In the genomic region with DNA sequence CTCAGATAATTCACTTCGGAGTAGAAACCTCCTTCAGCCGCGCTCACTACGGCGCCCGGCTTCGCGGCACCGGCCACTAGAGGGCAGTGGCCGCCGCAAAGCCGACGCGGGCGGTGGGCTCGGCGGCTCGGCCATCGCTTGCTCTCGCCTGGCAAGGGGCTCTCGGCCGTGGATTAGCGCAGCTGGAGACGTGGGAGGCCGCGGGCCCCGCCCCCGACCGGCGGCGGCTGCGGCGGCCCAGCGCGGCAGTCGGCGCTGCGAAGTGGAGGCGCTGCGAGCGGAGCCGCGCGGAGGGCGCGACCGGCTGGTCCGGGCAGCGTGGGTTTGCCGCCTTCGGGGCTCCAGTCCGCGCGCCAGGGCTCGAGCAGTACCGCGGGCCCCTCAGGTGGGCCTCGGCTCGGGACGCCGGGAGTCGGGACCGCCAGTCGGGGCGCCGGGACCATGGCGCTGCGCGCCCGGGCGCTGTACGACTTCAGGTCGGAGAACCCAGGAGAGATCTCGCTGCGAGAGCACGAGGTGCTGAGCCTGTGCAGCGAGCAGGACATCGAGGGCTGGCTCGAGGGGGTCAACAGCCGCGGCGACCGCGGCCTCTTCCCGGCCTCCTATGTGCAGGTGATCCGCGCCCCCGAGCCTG, we compare ENCODE assay signal across 8 cellular contexts. TPM values are rescaled to one million over a fixed set of nuclear protein-coding genes. Genes with fewer than 3 reads are reported as not detected.
A peak's percentile ranks its signal among the peaks of the same experiment; 100 is the strongest.
DNase-seq lines count a peak whose midpoint lies in the region; ATAC-seq, FAIRE-seq and TF ChIP-seq lines count a peak whose summit lies in the region.

Gene SNX18, plus strand, starts transcription at position 248 of the 634 bp plus-strand sequence. Its CDS starts 194 bp downstream, at position 442.

- no peaks in the 10 kb centered on the region for H3K27me3 ChIP-seq in pancreas
- H3K27me3 ChIP-seq in thyroid gland: no peaks in the 10 kb centered on the region

- H3K36me3 ChIP-seq in pancreas: no peaks in the 10 kb centered on the region
- H3K36me3 ChIP-seq in thyroid gland: no peaks in the 10 kb centered on the region

- H3K27me3 Mint-ChIP-seq in activated naive CD8-positive, alpha-beta T cell: no peaks in the 10 kb centered on the region

- H3K27ac ChIP-seq in pancreas (peak within 1 kb of the TSS; percentile 91 to 96 (median 93)), thyroid gland (peak within 1 kb of the TSS; percentile 87 to 98 (median 96))

- no peaks in the 10 kb centered on the region for H3K9me3 Mint-ChIP-seq in activated naive CD8-positive, alpha-beta T cell (ENCODE audit: low read depth)

- H3K27ac Mint-ChIP-seq in activated naive CD8-positive, alpha-beta T cell: no peak within 1 kb of the TSS

- peaks cover under 1% of the 10 kb centered on the region for H3K36me3 Mint-ChIP-seq in activated naive CD8-positive, alpha-beta T cell

- peak within 1 kb of the TSS; percentile 89 for H3K4me3 Mint-ChIP-seq in activated naive CD8-positive, alpha-beta T cell

- TF ChIP-seq POLR2A in NB4 (IDR thresholded peaks at IDR 0.05; ENCODE audit: extremely low read depth, insufficient read length) (peak; percentile 49), thyroid gland (IDR thresholded peaks at IDR 0.05) (peak; percentile 78 to 97)

- H3K4me1 Mint-ChIP-seq in activated naive CD8-positive, alpha-beta T cell (ENCODE audit: low read depth): peaks cover 46% of the 10 kb centered on the region

- H3K4me1 ChIP-seq in pancreas: peaks cover 0 to 26% (median 8%) of the 10 kb centered on the region in 3 donors
- peaks cover 38 to 46% of the 10 kb centered on the region in 2 donors for H3K4me1 ChIP-seq in thyroid gland

- intact Hi-C loops in head of caudate nucleus (cut with DNase I): loop anchor here (2.0 kb wide), 2 partner anchors 327 to 349 kb away; no protein-coding TSS in a partner anchor
- intact Hi-C loops in pancreas (cut with DNase I): loop anchor here in 2 of 3 donors (5.0 to 10.0 kb wide), 3 partner anchors 237 to 330 kb away; no protein-coding TSS in a partner anchor
- intact Hi-C loops in thyroid gland (cut with DNase I): loop anchor here (2.0 to 5.0 kb wide), 3 partner anchors 250 to 350 kb away; no protein-coding TSS in a partner anchor

- peak; percentile 98 for ATAC-seq in HG02571 (IDR thresholded peaks at IDR 0.05; ENCODE audit: unreplicated experiment)
- ATAC-seq in pancreas: peak; percentile 92 to 96 (median 94)

- H3K4me3 ChIP-seq in NB4 (ENCODE audit: low read depth, low read length) (peak within 1 kb of the TSS; percentile 61), pancreas (peak within 1 kb of the TSS; percentile 88 to 99 (median 96)), thyroid gland (replicated peaks in 1 of 3) (peak within 1 kb of the TSS; percentile 88 to 95 (median 92))

- WGBS in pancreas, 2 donors: 0 to 1% methylated on average over 66 to 88 of the region's 88 CpGs
- WGBS in thyroid gland, 2 donors: 0% methylated on average over 8 to 40 of the region's 88 CpGs

- FAIRE-seq in pancreas (lab: Jason Lieb, UNC): no peak

- H3K9me3 ChIP-seq in pancreas (no peaks in the 10 kb centered on the region), thyroid gland (no peaks in the 10 kb centered on the region)

- peak; percentile 96 for DNase-seq in GM10266 (ENCODE audit: extremely low spot score)
- peak; percentile 92 for DNase-seq in NB4 (ENCODE audit: low read depth)
- peak; percentile 74 for DNase-seq in SKM-1 treated with dmso at 0.1 percent for 144 hours (lab: John Stamatoyannopoulos, UW; ENCODE audit: unreplicated experiment)
- DNase-seq in head of caudate nucleus: peak; percentile 75 to 97 (median 93)
- DNase-seq in pancreas: peak; percentile 91 to 96 (median 94)
- DNase-seq in thyroid gland: peak; percentile 92 to 93

- TF ChIP-seq CTCF in GM10266 (IDR thresholded peaks at IDR 0.05; ENCODE audit: control insufficient read depth, insufficient read depth, low read depth, missing control alignments) (peak; percentile 97), NB4 (IDR thresholded peaks at IDR 0.05; ENCODE audit: low read depth, low read length) (peak; percentile 80), pancreas (IDR thresholded peaks at IDR 0.05) (peak; percentile 94 to 100 (median 96)), thyroid gland (IDR thresholded peaks at IDR 0.05) (peak; percentile 77 to 99 (median 96))

RNA-seq across cellular contexts. Expression of gene SNX18, which starts in this region (rescaled TPM):
- 10 to 100 TPM; 10.2 to 20.0 (median 14.3) TPM for total RNA-seq in pancreas
- 1 to 10 TPM; 2.9 to 4.7 TPM for polyA plus RNA-seq in pancreas
- total RNA-seq in thyroid gland: 10 to 100 TPM; 50.4 to 89.4 (median 72.8) TPM

Comparison
In these comparisons a context has a peak if more than half of its experiments do, and no peak if none do; other contexts are left out.
1. Peak in every context shown above with its lines: DNase-seq, ATAC-seq, H3K4me3 ChIP-seq and H3K27ac ChIP-seq.